In the genomic region with DNA sequence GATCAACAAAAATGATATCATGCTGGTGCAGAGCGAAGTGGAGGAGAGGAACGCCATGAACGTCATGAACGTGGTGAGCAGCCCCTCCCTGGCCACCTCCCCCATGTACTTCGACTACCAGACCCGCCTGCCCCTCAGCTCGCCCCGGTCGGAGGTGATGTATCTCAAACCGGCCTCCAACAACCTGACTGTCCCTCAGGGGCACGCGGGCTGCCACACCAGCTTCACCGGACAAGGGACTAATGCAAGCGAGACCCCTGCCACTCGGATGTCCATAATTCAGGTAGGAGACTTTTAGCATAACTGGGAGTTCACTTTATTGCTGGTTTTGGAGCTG, we compare ENCODE assay signal across 11 cellular contexts. TPM values are rescaled to one million over a fixed set of nuclear protein-coding genes. Genes with fewer than 3 reads are reported as not detected.
DNase-seq lines count a peak whose midpoint lies in the region; ATAC-seq, FAIRE-seq and TF ChIP-seq lines count a peak whose summit lies in the region.
"Had no signal": no experiment of that assay in that cellular context is flagged by ENCODE, and none has a peak within 500 bp of the region (broad histone marks: within the 10 kb centered on the region; RNA-seq: fewer than 3 reads in every experiment).

No MANE protein-coding gene starts in this region.

- no peak overlapping the region for H3K14ac ChIP-seq in trophoblast cell (ENCODE audit: low read length)

- TF ChIP-seq EP300 in HepG2 (IDR thresholded peaks at IDR 0.05; ENCODE audit: low read depth in 2 of 2, low read length in 2 of 2), result no peak
- TF ChIP-seq EP300 in HepG2 (CRISPR knock-in tag; IDR thresholded peaks at IDR 0.05; ENCODE audit: borderline replicate concordance), result no peak

- H3K23ac ChIP-seq in trophoblast cell (ENCODE audit: low read length), result no peak overlapping the region

- H3K4me1 ChIP-seq in liver (ENCODE audit: control insufficient read depth in 4 of 4, insufficient read depth in 4 of 4, low read length in 3 of 4), result peaks cover 3 to 32% (median 26%) of the 10 kb centered on the region in 4 donors
- H3K4me1 ChIP-seq in HepG2 (ENCODE audit: insufficient read depth, low read length), result no peaks in the 10 kb centered on the region
- H3K4me1 ChIP-seq in iPS-15b (ENCODE audit: control insufficient read depth, insufficient read depth, low read length), result peaks cover 2% of the 10 kb centered on the region
- peaks cover 10 to 15% of the 10 kb centered on the region in 2 experiments for H3K4me1 ChIP-seq in trophoblast cell (ENCODE audit: control insufficient read depth in 1 of 2, insufficient read depth in 2 of 2, low read length in 2 of 2)
- H3K4me1 ChIP-seq in vagina, result peaks cover 30% of the 10 kb centered on the region

- H3K4me3 ChIP-seq in liver (ENCODE audit: low read depth in 1 of 3, low read length in 3 of 3) (peak overlapping the region in 2 of 3 donors; percentile 6 to 10), HepG2 (replicated peaks in 1 of 3; ENCODE audit: insufficient read depth in 1 of 3, low read depth in 2 of 3, low read length in 3 of 3) (no peak overlapping the region), iPS-15b (ENCODE audit: low read depth, low read length) (peak overlapping the region; percentile 83), trophoblast cell (ENCODE audit: low read depth, low read length) (no peak overlapping the region), vagina (peak overlapping the region; percentile 46 to 57)

- FAIRE-seq in HepG2 (lab: Jason Lieb, UNC), result no peak

- no peak overlapping the region for H4K8ac ChIP-seq in trophoblast cell (ENCODE audit: low read depth, low read length)

- POLR2A ChIA-PET in HepG2 (lab: Yijun Ruan, JAX), result no interaction called here

- H2BK12ac ChIP-seq in trophoblast cell (ENCODE audit: low read length), result no peak overlapping the region

- H3K27me3 ChIP-seq in liver (ENCODE audit: control insufficient read depth in 4 of 4, insufficient read depth in 4 of 4, low read length in 3 of 4), result peaks cover 0 to 13% (median 6%) of the 10 kb centered on the region in 4 donors
- peaks cover 0 to 6% of the 10 kb centered on the region in 2 experiments; a peak in 2 of 5 replicates for H3K27me3 ChIP-seq in HepG2 (ENCODE audit: control insufficient read depth in 1 of 2, insufficient read depth in 2 of 2, low read length in 2 of 2)
- peaks cover 78% of the 10 kb centered on the region for H3K27me3 ChIP-seq in iPS-15b (ENCODE audit: control insufficient read depth, insufficient read depth, low read length)
- peaks cover 11% of the 10 kb centered on the region for H3K27me3 ChIP-seq in trophoblast cell (ENCODE audit: insufficient read depth, low read length)
- peaks cover 10% of the 10 kb centered on the region for H3K27me3 ChIP-seq in vagina

- in situ Hi-C loops in HepG2 (cut with HindIII; ENCODE audit: extremely low pct_ligation_motif_present, low pct_unique_long_range_greater_than_20kb), result loop anchor here (10.0 kb wide), 1 partner anchor 1320 kb away; no protein-coding TSS in a partner anchor

- H3K9ac ChIP-seq in liver (ENCODE audit: low read depth in 1 of 2, low read length in 2 of 2), result no peak overlapping the region
- H3K9ac ChIP-seq in HepG2 (ENCODE audit: insufficient read depth, low read depth, low read length), result no peak overlapping the region
- no peak overlapping the region for H3K9ac ChIP-seq in iPS-15b (ENCODE audit: low read depth, low read length)
- no peak overlapping the region for H3K9ac ChIP-seq in trophoblast cell (ENCODE audit: low read length)

- intact Hi-C loops in HepG2 (cut with micrococcal nuclease; ENCODE audit: unreplicated experiment), result no loop called here
- intact Hi-C loops in vagina (cut with DNase I), result no loop called here

- TF ChIP-seq POLR2A in HepG2 (IDR thresholded peaks at IDR 0.05; ENCODE audit: insufficient read depth in 1 of 2, low read depth in 2 of 2, low read length in 2 of 2) (no peak), vagina (IDR thresholded peaks at IDR 0.05) (no peak)

- no peak overlapping the region for H2BK120ac ChIP-seq in trophoblast cell (ENCODE audit: insufficient read depth, low read length, poor library complexity)

- H3K9me3 ChIP-seq in liver (ENCODE audit: control insufficient read depth in 4 of 4, low read length in 3 of 4), result peaks cover 0 to 12% (median 3%) of the 10 kb centered on the region in 4 donors
- H3K9me3 ChIP-seq in HepG2 (ENCODE audit: low read length), result peaks cover 13% of the 10 kb centered on the region
- H3K9me3 ChIP-seq in iPS-15b (ENCODE audit: control insufficient read depth, insufficient read depth, low read length), result no peaks in the 10 kb centered on the region
- H3K9me3 ChIP-seq in trophoblast cell (ENCODE audit: insufficient read depth, low read depth, low read length), result peaks cover 20% of the 10 kb centered on the region
- H3K9me3 ChIP-seq in vagina, result no peaks in the 10 kb centered on the region

- H2BK5ac ChIP-seq in trophoblast cell (ENCODE audit: low read depth, low read length, poor library complexity), result no peak overlapping the region

- H3K79me2 ChIP-seq in HepG2 (ENCODE audit: insufficient read depth, low read length) (no peaks in the 10 kb centered on the region), trophoblast cell (ENCODE audit: control insufficient read depth, insufficient read depth, low read length, poor library complexity) (no peaks in the 10 kb centered on the region)

- CTCF ChIA-PET in HepG2 (lab: Yijun Ruan, JAX; ENCODE audit: low intra/inter-chr PET ratio, low total read pairs), result no interaction called here

- WGBS in liver, result 8% methylated on average over 15 of the region's 15 CpGs
- 32% methylated on average over 15 of the region's 15 CpGs for WGBS in HepG2 (ENCODE audit: low lambda C conversion rate)
- no CpG with 5 or more reads among the region's 15 CpGs for WGBS in trophoblast cell (ENCODE audit: extremely low coverage, insufficient coverage, insufficient read length)

- BruUV-seq in HepG2 (replicated peaks; lab: Mats Ljungman, UMichigan), result no TSS peak

- H3K4ac ChIP-seq in trophoblast cell (ENCODE audit: low read depth, low read length), result no peak overlapping the region

- DNase-seq in HepG2 (ENCODE audit: low spot score), result no peak
- no peak for DNase-seq in trophoblast cell
- DNase-seq in vagina (ENCODE audit: extremely low spot score in 2 of 2), result no peak
- no peak for DNase-seq in T-helper 1 cell
- DNase-seq in OCI-M1 (lab: John Stamatoyannopoulos, UW), result no peak
- no peak for DNase-seq in NOMO-1 (lab: John Stamatoyannopoulos, UW; ENCODE audit: unreplicated experiment in 2 of 2)
- DNase-seq: activated T-cell treated with anti-CD3 and anti-CD28 coated beads, Interleukin-2, amount 50 U/mL, for 24 hours; stimulated activated CD4-positive, alpha-beta T cell treated with anti-CD3 and anti-CD28 coated beads, Interleukin-4, amount 100 ng/mL, for 4 hours had no signal

- H3K18ac ChIP-seq in trophoblast cell (ENCODE audit: low read length), result no peak overlapping the region

- TF ChIP-seq CTCF in liver (IDR thresholded peaks at IDR 0.05; ENCODE audit: low read depth, low read length, missing input control) (no peak), HepG2 (CRISPR knock-in tag; IDR thresholded peaks at IDR 0.05) (no peak), vagina (IDR thresholded peaks at IDR 0.05) (no peak)

- H3K4me2 ChIP-seq in HepG2 (ENCODE audit: low read depth, low read length) (no peak overlapping the region), trophoblast cell (ENCODE audit: low read length) (peak overlapping the region; percentile 44)

- H3K79me1 ChIP-seq in trophoblast cell (ENCODE audit: low read length), result no peaks in the 10 kb centered on the region

- TF ChIP-seq RAD21 in liver (IDR thresholded peaks at IDR 0.05), result no peak
- TF ChIP-seq RAD21 in HepG2 (CRISPR knock-in tag; IDR thresholded peaks at IDR 0.05), result no peak

- H4K91ac ChIP-seq in trophoblast cell (ENCODE audit: low read depth, low read length), result no peak overlapping the region

- ATAC-seq in HepG2, result no peak
- ATAC-seq: Panc1 had no signal

- H3K36me3 ChIP-seq in liver (ENCODE audit: control insufficient read depth in 4 of 4, insufficient read depth in 3 of 4, low read depth in 1 of 4, low read length in 3 of 4) (no peaks in the 10 kb centered on the region), HepG2 (replicated peaks in 1 of 2; ENCODE audit: control insufficient read depth in 1 of 2, insufficient read depth in 2 of 2, low read length in 2 of 2) (no peaks in the 10 kb centered on the region), iPS-15b (ENCODE audit: control insufficient read depth, insufficient read depth, low read length) (no peaks in the 10 kb centered on the region), trophoblast cell (ENCODE audit: control insufficient read depth in 1 of 2, insufficient read depth in 2 of 2, low read length in 2 of 2) (no peaks in the 10 kb centered on the region), vagina (no peaks in the 10 kb centered on the region)

- H2AFZ ChIP-seq in HepG2 (ENCODE audit: low read length) (no peak overlapping the region), trophoblast cell (ENCODE audit: insufficient read depth, low read length, poor library complexity) (no peak overlapping the region)

- H4K12ac ChIP-seq in trophoblast cell (ENCODE audit: low read depth, low read length), result no peak overlapping the region

- no peak overlapping the region for H3K27ac ChIP-seq in liver (ENCODE audit: low read depth in 1 of 2, low read length in 2 of 2)
- H3K27ac ChIP-seq in HepG2 (ENCODE audit: extremely low read length, insufficient read depth, low read length), result no peak overlapping the region
- H3K27ac ChIP-seq in trophoblast cell (ENCODE audit: low read depth, low read length), result no peak overlapping the region
- peak overlapping the region; percentile 4 for H3K27ac ChIP-seq in vagina

- no peaks in the 10 kb centered on the region for H4K20me1 ChIP-seq in HepG2 (ENCODE audit: insufficient read depth, low read length)

- no peak overlapping the region for H2AK5ac ChIP-seq in trophoblast cell (ENCODE audit: low read length)

RNA-seq across cellular contexts. Expression of a gene that starts 3.3 kb away (rescaled TPM):
- total RNA-seq in liver (1 to 10 TPM; 1.1 to 8.8 TPM), HepG2 (2016; rRNA removed; fragmentation: Illumina TruSeq; extraction: Trizol) (not detected in 2 replicates), vagina (10.1 TPM)
- polyA plus RNA-seq in liver (under 1 TPM; 0.59 to 0.88 TPM), HepG2 (2011; rRNA removed) (not detected in 2 replicates)
- total RNA-seq in HepG2 (2016; cell fraction: cytosol; rRNA removed; fragmentation: Illumina TruSeq; extraction: Trizol; ENCODE audit: low read depth), result not detected in 2 replicates
- total RNA-seq in HepG2 (2016; cell fraction: insoluble cytoplasmic fraction; rRNA removed; fragmentation: Illumina TruSeq; extraction: Trizol), result not detected in 2 replicates
- not detected in 2 replicates for total RNA-seq in HepG2 (2016; cell fraction: membrane; rRNA removed; fragmentation: Illumina TruSeq; extraction: Trizol)
- not detected in 2 replicates for total RNA-seq in HepG2 (2016; cell fraction: nucleus; rRNA removed; fragmentation: Illumina TruSeq; extraction: Trizol)
- not detected in 2 replicates for polyA plus RNA-seq in HepG2 (2011; cell fraction: cytosol; rRNA removed)
- not detected in 2 replicates for polyA plus RNA-seq in HepG2 (2011; cell fraction: nucleus; rRNA removed)
- polyA plus RNA-seq in HepG2 (2012), result 0.01 TPM in 1 of 2 replicates, not detected in the other
- not detected in 2 replicates for polyA plus RNA-seq in HepG2 (2016; cell fraction: cytosol; fragmentation: Illumina TruSeq; extraction: Trizol; ENCODE audit: low read depth)
- polyA plus RNA-seq in HepG2 (2016; cell fraction: insoluble cytoplasmic fraction; fragmentation: Illumina TruSeq; extraction: Trizol; ENCODE audit: low read depth), result not detected in 2 replicates
- not detected in 2 replicates for polyA plus RNA-seq in HepG2 (2016; cell fraction: membrane; fragmentation: Illumina TruSeq; extraction: Trizol; ENCODE audit: low read depth)
- polyA plus RNA-seq in HepG2 (2016; cell fraction: nucleus; fragmentation: Illumina TruSeq; extraction: Trizol; ENCODE audit: insufficient read depth, low read depth), result not detected in 2 replicates
- polyA minus RNA-seq in HepG2 (2011; rRNA and poly(A)+ RNA removed; ENCODE audit: low replicate concordance), result 0.72 TPM in 1 of 2 replicates, not detected in the other
- polyA minus RNA-seq in HepG2 (2011; cell fraction: cytosol; rRNA and poly(A)+ RNA removed), result not detected in 2 replicates
- not detected in 2 replicates for polyA minus RNA-seq in HepG2 (2011; cell fraction: nucleus; rRNA and poly(A)+ RNA removed)
- polyA plus RNA-seq in trophoblast cell (2013), result 0.93 TPM in 2 replicates

Comparison
In these comparisons a context has a peak if more than half of its experiments do, and no peak if none do; other contexts are left out.
1. H3K4me3 ChIP-seq: peak in liver (2 of 3), iPS-15b (single experiment) and vagina (2 of 2); none in HepG2 (0 of 3) and trophoblast cell (single experiment).